In genomic region chr3:194396561-194396896, GRCh38 we compare ENCODE assay signal across 9 cellular contexts. TPM values are rescaled to one million over a fixed set of nuclear protein-coding genes. Genes with fewer than 3 reads are reported as not detected.
A peak's percentile ranks its signal among the peaks of the same experiment; 100 is the strongest.
DNase-seq lines count a peak whose midpoint lies in the region; ATAC-seq and TF ChIP-seq lines count a peak whose summit lies in the region.
"Had no signal": no experiment of that assay in that cellular context is flagged by ENCODE, and none has a peak within 500 bp of the region (broad histone marks: within the 10 kb centered on the region; RNA-seq: fewer than 3 reads in every experiment).

No MANE protein-coding gene starts in this region.

- no peaks in the 10 kb centered on the region for H3K9me3 ChIP-seq in A673 (ENCODE audit: low read depth, low read length, poor library complexity, severe bottlenecking)

- peak overlapping the region; percentile 87 to 95 for H3K4me3 Mint-ChIP-seq in activated T-cell treated with anti-CD3 and anti-CD28 coated beads, Interleukin-2, amount 50 U/mL, for 72 hours
- H3K4me3 Mint-ChIP-seq in stimulated activated naive B cell treated with anti-CD40 and anti-IgM and Interleukin-4, amounts not matched to agents 10 μg/mL and 1 μg/mL and 100 μg/mL, for 72 hours = peak overlapping the region; percentile 60 to 84

- H3K27me3 Mint-ChIP-seq in activated T-cell treated with anti-CD3 and anti-CD28 coated beads, Interleukin-2, amount 50 U/mL, for 72 hours (ENCODE audit: low read depth) = peaks cover 16% of the 10 kb centered on the region
- peaks cover 34 to 59% of the 10 kb centered on the region in 2 donors for H3K27me3 Mint-ChIP-seq in stimulated activated naive B cell treated with anti-CD40 and anti-IgM and Interleukin-4, amounts not matched to agents 10 μg/mL and 1 μg/mL and 100 μg/mL, for 72 hours

- no peak overlapping the region for H3K27ac ChIP-seq in A673 (ENCODE audit: low read depth, low read length, poor library complexity, severe bottlenecking)

- POLR2A ChIA-PET in A673 (lab: Charles Lee; ENCODE audit: low non-redundant PET) = no interaction called here

- no peaks in the 10 kb centered on the region for H3K36me3 Mint-ChIP-seq in activated T-cell treated with anti-CD3 and anti-CD28 coated beads, Interleukin-2, amount 50 U/mL, for 72 hours (ENCODE audit: insufficient read depth in 2 of 2)
- H3K36me3 Mint-ChIP-seq in stimulated activated naive B cell treated with anti-CD40 and anti-IgM and Interleukin-4, amounts not matched to agents 10 μg/mL and 1 μg/mL and 100 μg/mL, for 72 hours = no peaks in the 10 kb centered on the region

- H3K4me3 ChIP-seq in A673 (ENCODE audit: low read depth, low read length, poor library complexity, severe bottlenecking) = no peak overlapping the region

- no peak for DNase-seq in activated T-cell treated with anti-CD3 and anti-CD28 coated beads, Interleukin-2, amount 50 U/mL, for 72 hours
- DNase-seq in left lobe of liver (ENCODE audit: low spot score) (peak; percentile 71), A673 (ENCODE audit: low spot score) (no peak), hippocampal formation (lab: John Stamatoyannopoulos, UW) (no peak)
- DNase-seq in stimulated activated naive B cell treated with anti-CD40 and anti-IgM and Interleukin-4, amounts not matched to agents 10 μg/mL and 1 μg/mL and 100 μg/mL, for 72 hours = no peak
- DNase-seq: cortex of kidney had no signal

- intact Hi-C loops in A673 (cut with micrococcal nuclease; ENCODE audit: unreplicated experiment) = no loop called here

- CTCF ChIA-PET in A673 (lab: Charles Lee) = no interaction called here

- peak overlapping the region; percentile 44 for H3K27ac Mint-ChIP-seq in activated T-cell treated with anti-CD3 and anti-CD28 coated beads, Interleukin-2, amount 50 U/mL, for 72 hours
- H3K27ac Mint-ChIP-seq in stimulated activated naive B cell treated with anti-CD40 and anti-IgM and Interleukin-4, amounts not matched to agents 10 μg/mL and 1 μg/mL and 100 μg/mL, for 72 hours = no peak overlapping the region

- H3K4me1 ChIP-seq in A673 (ENCODE audit: insufficient read depth, low read length, poor library complexity, severe bottlenecking) = peaks cover 18% of the 10 kb centered on the region

- no peaks in the 10 kb centered on the region for H3K9me3 Mint-ChIP-seq in activated T-cell treated with anti-CD3 and anti-CD28 coated beads, Interleukin-2, amount 50 U/mL, for 72 hours
- no peaks in the 10 kb centered on the region for H3K9me3 Mint-ChIP-seq in stimulated activated naive B cell treated with anti-CD40 and anti-IgM and Interleukin-4, amounts not matched to agents 10 μg/mL and 1 μg/mL and 100 μg/mL, for 72 hours

- H3K4me1 Mint-ChIP-seq in activated T-cell treated with anti-CD3 and anti-CD28 coated beads, Interleukin-2, amount 50 U/mL, for 72 hours (ENCODE audit: low read depth) = peaks cover 45% of the 10 kb centered on the region
- peaks cover 28 to 39% of the 10 kb centered on the region in 2 donors for H3K4me1 Mint-ChIP-seq in stimulated activated naive B cell treated with anti-CD40 and anti-IgM and Interleukin-4, amounts not matched to agents 10 μg/mL and 1 μg/mL and 100 μg/mL, for 72 hours

- no peaks in the 10 kb centered on the region for H3K27me3 ChIP-seq in A673 (replicated peaks; ENCODE audit: insufficient read depth, low read depth, low read length, poor library complexity)

- ATAC-seq in HG02678 (IDR thresholded peaks at IDR 0.05; ENCODE audit: unreplicated experiment) = peak; percentile 15
- ATAC-seq in activated T-cell treated with anti-CD3 and anti-CD28 coated beads, Interleukin-2, amount 50 U/mL, for 72 hours (replicated peaks in 1 of 2) = no peak
- ATAC-seq in left lobe of liver = peak; percentile 78
- no peak for ATAC-seq in stimulated activated naive B cell treated with anti-CD40 and anti-IgM and Interleukin-4, amounts not matched to agents 10 μg/mL and 1 μg/mL and 100 μg/mL, for 72 hours (replicated peaks)
- ATAC-seq in GM21737 (IDR thresholded peaks at IDR 0.05; ENCODE audit: unreplicated experiment) = no peak
- ATAC-seq: Panc1 had no signal

- TF ChIP-seq CTCF in A673 (conservative IDR thresholded peaks at IDR 0.05; ENCODE audit: low read depth, low read length) = no peak

- H3K36me3 ChIP-seq in A673 (ENCODE audit: insufficient read depth, low read length, poor library complexity, severe bottlenecking) = no peaks in the 10 kb centered on the region

- no TSS peak for BruUV-seq in A673 (replicated peaks; lab: Mats Ljungman, UMichigan)

RNA-seq across cellular contexts. Expression of gene GP5, which starts 2.5 kb away (rescaled TPM):
- 1 to 10 TPM; 1.6 to 1.9 TPM for total RNA-seq in activated T-cell treated with anti-CD3 and anti-CD28 coated beads, Interleukin-2, amount 50 U/mL, for 72 hours
- total RNA-seq in left lobe of liver (0.10 TPM), A673 (2021) (0.09 and 0.11 TPM in 2 replicates)

RNA-seq across cellular contexts. Expression of gene LRRC15, which starts 27.0 kb away (rescaled TPM):
- total RNA-seq in activated T-cell treated with anti-CD3 and anti-CD28 coated beads, Interleukin-2, amount 50 U/mL, for 72 hours = not detected
- total RNA-seq in left lobe of liver (not detected), A673 (2021) (not detected in 2 replicates)

RNA-seq across cellular contexts. Expression of gene CPN2, which starts 45.4 kb away (rescaled TPM):
- not detected for total RNA-seq in activated T-cell treated with anti-CD3 and anti-CD28 coated beads, Interleukin-2, amount 50 U/mL, for 72 hours
- total RNA-seq in left lobe of liver (159 TPM), A673 (2021) (not detected in 2 replicates)

Comparison
In these comparisons a context has a peak if more than half of its experiments do, and no peak if none do; other contexts are left out.
1. ATAC-seq: peak in HG02678 (single experiment) and left lobe of liver (single experiment); none in activated T-cell treated with anti-CD3 and anti-CD28 coated beads, Interleukin-2, amount 50 U/mL, for 72 hours (0 of 2), stimulated activated naive B cell treated with anti-CD40 and anti-IgM and Interleukin-4, amounts not matched to agents 10 μg/mL and 1 μg/mL and 100 μg/mL, for 72 hours (0 of 2) and GM21737 (single experiment).
2. RNA of gene CPN2, which starts 45.4 kb away (total RNA-seq): 159 TPM in left lobe of liver (single experiment); not detected in activated T-cell treated with anti-CD3 and anti-CD28 coated beads, Interleukin-2, amount 50 U/mL, for 72 hours and not detected in A673; every median in the first group is over 100 times any median in the second.